Comparison of ENCODE assay signal across 8 cellular contexts in genomic region chr2:84314901-84315330, GRCh38.
DNase-seq lines count a peak whose midpoint lies in the region; ATAC-seq and TF ChIP-seq lines count a peak whose summit lies in the region.

No MANE protein-coding gene starts in this region.

- TF ChIP-seq POLR2A in prostate gland (IDR thresholded peaks at IDR 0.05), result no peak

- no peak overlapping the region for H3K4me3 Mint-ChIP-seq in GM23338

- no peaks in the 10 kb centered on the region for H3K36me3 Mint-ChIP-seq in GM23338 (ENCODE audit: low read depth)

- H3K36me3 ChIP-seq in GM23338 (ENCODE audit: insufficient read depth) (no peaks in the 10 kb centered on the region), SJCRH30 (no peaks in the 10 kb centered on the region), prostate gland (no peaks in the 10 kb centered on the region), aorta (ENCODE audit: control insufficient read depth in 1 of 2, insufficient read depth in 2 of 2, low read length in 1 of 2) (no peaks in the 10 kb centered on the region)

- no peak overlapping the region for H3K27ac Mint-ChIP-seq in GM23338

- no peak overlapping the region for H3K4me3 ChIP-seq in GM23338
- no peak overlapping the region for H3K4me3 ChIP-seq in SJCRH30
- no peak overlapping the region for H3K4me3 ChIP-seq in prostate gland
- no peak overlapping the region for H3K4me3 ChIP-seq in aorta (ENCODE audit: low read length in 2 of 2)

- H3K9me3 ChIP-seq in SJCRH30 (replicated peaks), result no peaks in the 10 kb centered on the region
- H3K9me3 ChIP-seq in prostate gland, result no peaks in the 10 kb centered on the region
- no peaks in the 10 kb centered on the region for H3K9me3 ChIP-seq in aorta (ENCODE audit: control insufficient read depth, low read length)

- no peak overlapping the region for H2AFZ ChIP-seq in GM23338

- H3K9me2 ChIP-seq in GM23338 (ENCODE audit: insufficient read depth), result no peaks in the 10 kb centered on the region

- H3K79me2 ChIP-seq in GM23338 (replicated peaks; ENCODE audit: insufficient read depth), result no peaks in the 10 kb centered on the region

- no peaks in the 10 kb centered on the region for H3K27me3 Mint-ChIP-seq in GM23338 (ENCODE audit: insufficient read depth, low read depth, poor library complexity)

- intact Hi-C loops in prostate gland (cut with DNase I), result no loop called here
- intact Hi-C loops in aorta (cut with DNase I), result loop anchor here in 1 of 2 donors (10.0 kb wide), 1 partner anchor 290 kb away; no protein-coding TSS in a partner anchor

- H3K27me3 ChIP-seq in GM23338 (ENCODE audit: insufficient read depth) (no peaks in the 10 kb centered on the region), SJCRH30 (no peaks in the 10 kb centered on the region), prostate gland (replicated peaks; ENCODE audit: insufficient read depth) (no peaks in the 10 kb centered on the region), aorta (ENCODE audit: control insufficient read depth in 1 of 2, insufficient read depth in 2 of 2, low read length in 1 of 2) (no peaks in the 10 kb centered on the region)

- no peak overlapping the region for H3K4me2 ChIP-seq in GM23338

- H3K4me1 ChIP-seq in GM23338 (ENCODE audit: insufficient read depth) (peaks cover 3% of the 10 kb centered on the region), SJCRH30 (no peaks in the 10 kb centered on the region), prostate gland (replicated peaks) (no peaks in the 10 kb centered on the region), aorta (ENCODE audit: control insufficient read depth in 1 of 2, insufficient read depth in 2 of 2, low read length in 2 of 2) (no peaks in the 10 kb centered on the region)

- H3K27ac ChIP-seq in GM23338 (ENCODE audit: low read depth), result no peak overlapping the region
- H3K27ac ChIP-seq in SJCRH30, result no peak overlapping the region
- H3K27ac ChIP-seq in prostate gland, result no peak overlapping the region
- no peak overlapping the region for H3K27ac ChIP-seq in aorta (ENCODE audit: low read depth in 1 of 2, low read length in 2 of 2)

- H4K20me1 ChIP-seq in GM23338 (replicated peaks; ENCODE audit: insufficient read depth), result no peaks in the 10 kb centered on the region

- H3K4me1 Mint-ChIP-seq in GM23338, result peaks cover 30% of the 10 kb centered on the region

- ATAC-seq in GM23338 (peak; percentile 96), aorta (ENCODE audit: low FRiP score) (no peak)

- DNase-seq in GM04504 (ENCODE audit: low read depth) (peak; percentile 44), GM23338 (ENCODE audit: low spot score) (peak; percentile 94), Kasumi-1 (lab: John Stamatoyannopoulos, UW) (peak; percentile 72 to 77), SJCRH30 (peak; percentile 81 to 90), glomerular visceral epithelial cell (ENCODE audit: extremely low spot score) (peak; percentile 67), prostate gland (ENCODE audit: low spot score) (peak; percentile 74), aorta (peak; percentile 73 to 81)
- DNase-seq in activated gamma-delta T cell treated with anti-CD3 and anti-CD28 coated beads, Interleukin-2, amount 50 U/mL, for 16 hours (ENCODE audit: low read depth), result peak; percentile 44

- H3F3A ChIP-seq in GM23338 (replicated peaks; ENCODE audit: low read depth), result no peaks in the 10 kb centered on the region

- 27% methylated on average over 11 of the region's 11 CpGs for WGBS in prostate gland
- WGBS in aorta, 2 donors, result 17 to 20% methylated on average over 11 of the region's 11 CpGs

- peak; percentile 96 to 99 for TF ChIP-seq CTCF in GM23338 (conservative IDR thresholded peaks at IDR 0.05; ENCODE audit: low read depth in 2 of 2)
- peak; percentile 30 to 80 (median 75) for TF ChIP-seq CTCF in prostate gland (IDR thresholded peaks at IDR 0.05)

- H3K9me3 Mint-ChIP-seq in GM23338, result no peaks in the 10 kb centered on the region; the same call in 2 of the 3 replicates

TF ChIP-seq in GM23338, 12 proteins besides CTCF, POLR2A, EP300 and RAD21:
- no peak for TF ChIP-seq EZH2phosphoT487 (IDR thresholded peaks at IDR 0.05; ENCODE audit: unreplicated experiment)
- TF ChIP-seq JUNB (IDR thresholded peaks at IDR 0.05; ENCODE audit: unreplicated experiment), result no peak
- TF ChIP-seq POLR2AphosphoS5 (IDR thresholded peaks at IDR 0.05; ENCODE audit: low read depth), result no peak
- TF ChIP-seq STAT1 (IDR thresholded peaks at IDR 0.05; ENCODE audit: unreplicated experiment), result no peak
- TF ChIP-seq ZNF114 (CRISPR knock-in tag; IDR thresholded peaks at IDR 0.05), result no peak
- TF ChIP-seq, protein P1, sequence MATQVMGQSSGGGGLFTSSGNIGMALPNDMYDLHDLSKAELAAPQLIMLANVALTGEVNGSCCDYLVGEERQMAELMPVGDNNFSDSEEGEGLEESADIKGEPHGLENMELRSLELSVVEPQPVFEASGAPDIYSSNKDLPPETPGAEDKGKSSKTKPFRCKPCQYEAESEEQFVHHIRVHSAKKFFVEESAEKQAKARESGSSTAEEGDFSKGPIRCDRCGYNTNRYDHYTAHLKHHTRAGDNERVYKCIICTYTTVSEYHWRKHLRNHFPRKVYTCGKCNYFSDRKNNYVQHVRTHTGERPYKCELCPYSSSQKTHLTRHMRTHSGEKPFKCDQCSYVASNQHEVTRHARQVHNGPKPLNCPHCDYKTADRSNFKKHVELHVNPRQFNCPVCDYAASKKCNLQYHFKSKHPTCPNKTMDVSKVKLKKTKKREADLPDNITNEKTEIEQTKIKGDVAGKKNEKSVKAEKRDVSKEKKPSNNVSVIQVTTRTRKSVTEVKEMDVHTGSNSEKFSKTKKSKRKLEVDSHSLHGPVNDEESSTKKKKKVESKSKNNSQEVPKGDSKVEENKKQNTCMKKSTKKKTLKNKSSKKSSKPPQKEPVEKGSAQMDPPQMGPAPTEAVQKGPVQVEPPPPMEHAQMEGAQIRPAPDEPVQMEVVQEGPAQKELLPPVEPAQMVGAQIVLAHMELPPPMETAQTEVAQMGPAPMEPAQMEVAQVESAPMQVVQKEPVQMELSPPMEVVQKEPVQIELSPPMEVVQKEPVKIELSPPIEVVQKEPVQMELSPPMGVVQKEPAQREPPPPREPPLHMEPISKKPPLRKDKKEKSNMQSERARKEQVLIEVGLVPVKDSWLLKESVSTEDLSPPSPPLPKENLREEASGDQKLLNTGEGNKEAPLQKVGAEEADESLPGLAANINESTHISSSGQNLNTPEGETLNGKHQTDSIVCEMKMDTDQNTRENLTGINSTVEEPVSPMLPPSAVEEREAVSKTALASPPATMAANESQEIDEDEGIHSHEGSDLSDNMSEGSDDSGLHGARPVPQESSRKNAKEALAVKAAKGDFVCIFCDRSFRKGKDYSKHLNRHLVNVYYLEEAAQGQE (IDR thresholded peaks at IDR 0.05; ENCODE audit: unreplicated experiment), result peak; percentile 45
- no peak for TF ChIP-seq ZNF331 (CRISPR knock-in tag; IDR thresholded peaks at IDR 0.05; ENCODE audit: low read depth)
- no peak for TF ChIP-seq EZH2 (IDR thresholded peaks at IDR 0.05; ENCODE audit: low read depth, unreplicated experiment)
TF ChIP-seq in GM23338: peak in this region for 1.

Comparison
In these comparisons a context has a peak if more than half of its experiments do, and no peak if none do; other contexts are left out.
1. DNase-seq: peak in every context shown above with its lines; median percentile 94 in GM23338; 86 in SJCRH30; 77 in aorta; 74 in Kasumi-1; 74 in prostate gland; 67 in glomerular visceral epithelial cell; 44 in GM04504; 44 in activated gamma-delta T cell treated with anti-CD3 and anti-CD28 coated beads, Interleukin-2, amount 50 U/mL, for 16 hours.